ENCODE assay signal across 15 cellular contexts in the genomic region with DNA sequence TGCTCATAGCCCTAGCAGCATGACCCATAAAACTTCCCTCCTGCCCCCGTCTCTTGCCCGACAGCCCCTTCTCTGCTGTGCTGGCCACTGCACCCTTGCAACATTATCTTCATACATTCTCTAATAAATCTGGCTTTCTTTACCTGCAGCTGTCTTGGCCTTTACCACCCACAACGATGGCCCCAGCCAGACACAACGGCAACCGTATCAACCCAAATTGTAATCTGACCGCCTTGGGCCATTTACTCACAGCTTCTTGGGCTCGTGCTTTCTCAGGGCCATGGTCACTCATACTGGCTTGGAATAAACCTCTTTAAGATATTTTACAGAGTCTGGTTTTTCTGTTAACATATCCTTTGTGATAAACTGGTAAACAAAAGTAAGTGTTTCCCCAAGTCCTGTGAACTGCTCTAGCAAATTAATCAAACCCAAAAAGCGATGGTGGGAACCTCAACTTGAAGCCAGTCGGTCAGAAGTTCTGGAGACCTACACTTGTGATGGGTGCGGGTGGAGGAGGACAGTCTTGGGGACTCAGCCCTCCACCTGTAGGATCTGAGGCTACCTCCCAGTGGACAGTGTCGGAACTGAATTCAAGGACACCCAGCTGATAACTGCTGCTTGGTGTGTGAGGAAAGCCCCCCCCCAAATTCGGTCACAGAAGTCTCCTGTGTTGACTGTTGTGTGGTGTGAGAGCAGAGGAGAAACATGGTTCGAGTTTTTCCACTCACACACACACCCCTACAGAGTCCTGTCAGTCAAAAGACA.
A peak's percentile ranks its signal among the peaks of the same experiment; 100 is the strongest.
DNase-seq lines count a peak whose midpoint lies in the region; ATAC-seq and TF ChIP-seq lines count a peak whose summit lies in the region.
"Had no signal": no experiment of that assay in that cellular context is flagged by ENCODE, and none has a peak within 500 bp of the region (broad histone marks: within the 10 kb centered on the region; RNA-seq: fewer than 3 reads in every experiment).

No MANE protein-coding gene starts in this region.

- H3K27me3 ChIP-seq in MM.1S (replicated peaks; ENCODE audit: insufficient read depth, low read length) = no peaks in the 10 kb centered on the region
- no peaks in the 10 kb centered on the region for H3K27me3 ChIP-seq in brain microvascular endothelial cell (replicated peaks)
- no peaks in the 10 kb centered on the region for H3K27me3 ChIP-seq in spleen (replicated peaks in 1 of 7)
- H3K27me3 ChIP-seq: BLaER1 treated with 17β-estradiol and CSF1 and Interleukin-3, amounts not matched to agents 10 nM and 100 nM; ovary; stomach had no signal

- peaks cover 18% of the 10 kb centered on the region for H3K4me1 Mint-ChIP-seq in activated naive CD8-positive, alpha-beta T cell treated with anti-CD3 and anti-CD28 coated beads, Interleukin-2, amount 10 ng/mL, durations not matched to agents 7 days and 5 days
- H3K4me1 Mint-ChIP-seq in activated naive CD8-positive, alpha-beta T cell treated with anti-CD3 and anti-CD28 coated beads for 36 hours = peaks cover 18% of the 10 kb centered on the region
- H3K4me1 Mint-ChIP-seq in stimulated activated naive B cell treated with anti-CD40 and anti-IgM and Interleukin-4, amounts not matched to agents 10 μg/mL and 1 μg/mL and 100 μg/mL, for 72 hours = no peaks in the 10 kb centered on the region

- intact Hi-C loops in spleen (cut with DNase I; ENCODE audit: low total_unique reads) = no loop called here

- no peak for DNase-seq in activated naive CD8-positive, alpha-beta T cell treated with anti-CD3 and anti-CD28 coated beads, Interleukin-2, amount 10 ng/mL, durations not matched to agents 7 days and 5 days
- no peak for DNase-seq in activated naive CD8-positive, alpha-beta T cell treated with anti-CD3 and anti-CD28 coated beads for 36 hours
- DNase-seq in MM.1S = peak; percentile 19
- no peak for DNase-seq in brain microvascular endothelial cell
- DNase-seq in stimulated activated naive B cell treated with anti-CD40 and anti-IgM and Interleukin-4, amounts not matched to agents 10 μg/mL and 1 μg/mL and 100 μg/mL, for 72 hours = no peak
- DNase-seq in ecto neural progenitor cell (ENCODE audit: low spot score) = no peak
- no peak for DNase-seq in spleen
- no peak for DNase-seq in stimulated activated CD4-positive, alpha-beta T cell treated with anti-CD3 and anti-CD28 coated beads, Interleukin-1b, Interleukin-23, amount 100 ng/mL, for 48 hours
- DNase-seq: anterior cingulate cortex, ovary, stomach had no signal

- H3K9me3 ChIP-seq in MM.1S (replicated peaks; ENCODE audit: insufficient read depth, low read length) (no peaks in the 10 kb centered on the region), spleen (no peaks in the 10 kb centered on the region)
- H3K9me3 ChIP-seq: BLaER1 treated with 17β-estradiol and CSF1 and Interleukin-3, amounts not matched to agents 10 nM and 100 nM; ovary; stomach had no signal

- H3K27ac ChIP-seq in MM.1S (ENCODE audit: low read length) = no peak overlapping the region
- H3K27ac ChIP-seq in brain microvascular endothelial cell = no peak overlapping the region
- no peak overlapping the region for H3K27ac ChIP-seq in spleen
- H3K27ac ChIP-seq: BLaER1 treated with 17β-estradiol and CSF1 and Interleukin-3, amounts not matched to agents 10 nM and 100 nM; ovary; stomach had no signal

- peak; percentile 10 for ATAC-seq in activated naive CD8-positive, alpha-beta T cell treated with anti-CD3 and anti-CD28 coated beads, Interleukin-2, amount 10 ng/mL, durations not matched to agents 7 days and 5 days (ENCODE audit: low read depth)
- peak; percentile 13 to 55 for ATAC-seq in stimulated activated naive B cell treated with anti-CD40 and anti-IgM and Interleukin-4, amounts not matched to agents 10 μg/mL and 1 μg/mL and 100 μg/mL, for 72 hours (replicated peaks)

- POLR2A ChIA-PET in activated naive CD8-positive, alpha-beta T cell treated with anti-CD3 and anti-CD28 coated beads, Interleukin-2, amount 10 ng/mL, durations not matched to agents 7 days and 5 days (lab: Charles Lee) = interaction anchor here (1.0 to 1.2 kb wide), 5 partner anchors 8 to 189 kb away, joined by 3 to 13 read pairs (median 5); a partner anchor contains a TSS

- H3K9me3 Mint-ChIP-seq in activated naive CD8-positive, alpha-beta T cell treated with anti-CD3 and anti-CD28 coated beads, Interleukin-2, amount 10 ng/mL, durations not matched to agents 7 days and 5 days = no peaks in the 10 kb centered on the region
- H3K9me3 Mint-ChIP-seq in activated naive CD8-positive, alpha-beta T cell treated with anti-CD3 and anti-CD28 coated beads for 36 hours = no peaks in the 10 kb centered on the region
- H3K9me3 Mint-ChIP-seq in stimulated activated naive B cell treated with anti-CD40 and anti-IgM and Interleukin-4, amounts not matched to agents 10 μg/mL and 1 μg/mL and 100 μg/mL, for 72 hours = no peaks in the 10 kb centered on the region
- H3K9me3 Mint-ChIP-seq: activated CD4-positive, alpha-beta memory T cell treated with anti-CD3 and anti-CD28 coated beads, Interleukin-2, amount 10 ng/mL, durations not matched to agents 7 days and 5 days had no signal

- WGBS in spleen, 5 donors = 85 to 93% (median 89%) methylated on average over 13 of the region's 13 CpGs

- H3K9ac ChIP-seq in MM.1S (ENCODE audit: low read length) = no peak overlapping the region

- H3K4me2 ChIP-seq in MM.1S (ENCODE audit: low read depth, low read length) = no peak overlapping the region
- H3K4me2 ChIP-seq: BLaER1 treated with 17β-estradiol and CSF1 and Interleukin-3, amounts not matched to agents 10 nM and 100 nM; smooth muscle cell had no signal

- peaks cover 3% of the 10 kb centered on the region for H3K27me3 Mint-ChIP-seq in activated naive CD8-positive, alpha-beta T cell treated with anti-CD3 and anti-CD28 coated beads, Interleukin-2, amount 10 ng/mL, durations not matched to agents 7 days and 5 days
- no peaks in the 10 kb centered on the region for H3K27me3 Mint-ChIP-seq in activated naive CD8-positive, alpha-beta T cell treated with anti-CD3 and anti-CD28 coated beads for 36 hours
- no peaks in the 10 kb centered on the region for H3K27me3 Mint-ChIP-seq in stimulated activated naive B cell treated with anti-CD40 and anti-IgM and Interleukin-4, amounts not matched to agents 10 μg/mL and 1 μg/mL and 100 μg/mL, for 72 hours
- H3K27me3 Mint-ChIP-seq: activated CD4-positive, alpha-beta memory T cell treated with anti-CD3 and anti-CD28 coated beads, Interleukin-2, amount 10 ng/mL, durations not matched to agents 7 days and 5 days; activated T-helper 17 cell treated with anti-CD3 and anti-CD28 coated beads, Interleukin-2, amount 50 U/mL, for 72 hours had no signal

- H3K79me2 ChIP-seq in MM.1S (ENCODE audit: low read length) = no peaks in the 10 kb centered on the region

- no peaks in the 10 kb centered on the region for H3F3A ChIP-seq in MM.1S (ENCODE audit: insufficient read depth, low read length)

- TF ChIP-seq CTCF in MM.1S (IDR thresholded peaks at IDR 0.05; ENCODE audit: low read length) (peak; percentile 29; the same call in 1 of the 2 replicates), brain microvascular endothelial cell (IDR thresholded peaks at IDR 0.05; ENCODE audit: low read depth, low read length, missing control alignments) (peak; percentile 40), spleen (IDR thresholded peaks at IDR 0.05 in 8 of 11, conservative IDR thresholded peaks at IDR 0.05 in 3 of 11) (no peak)

- no peak overlapping the region for H3K27ac Mint-ChIP-seq in activated naive CD8-positive, alpha-beta T cell treated with anti-CD3 and anti-CD28 coated beads, Interleukin-2, amount 10 ng/mL, durations not matched to agents 7 days and 5 days
- H3K27ac Mint-ChIP-seq in activated naive CD8-positive, alpha-beta T cell treated with anti-CD3 and anti-CD28 coated beads for 36 hours = no peak overlapping the region
- peak overlapping the region; percentile 0 for H3K27ac Mint-ChIP-seq in stimulated activated naive B cell treated with anti-CD40 and anti-IgM and Interleukin-4, amounts not matched to agents 10 μg/mL and 1 μg/mL and 100 μg/mL, for 72 hours
- H3K27ac Mint-ChIP-seq: activated T-helper 17 cell treated with anti-CD3 and anti-CD28 coated beads, Interleukin-2, amount 50 U/mL, for 72 hours had no signal

- in situ Hi-C loops in brain microvascular endothelial cell (cut with HindIII; ENCODE audit: low pct_ligation_motif_present, low sequenced_read_pairs) = no loop called here

- H2AFZ ChIP-seq in MM.1S (ENCODE audit: low read length) = no peak overlapping the region

- H4K20me1 ChIP-seq in MM.1S (ENCODE audit: insufficient read depth, low read length) = no peaks in the 10 kb centered on the region
- H4K20me1 ChIP-seq: BLaER1 treated with 17β-estradiol and CSF1 and Interleukin-3, amounts not matched to agents 10 nM and 100 nM had no signal

- TF ChIP-seq POLR2A in spleen (IDR thresholded peaks at IDR 0.05) = no peak

- H3K36me3 ChIP-seq in MM.1S (replicated peaks; ENCODE audit: insufficient read depth, low read length) (no peaks in the 10 kb centered on the region), brain microvascular endothelial cell (replicated peaks) (no peaks in the 10 kb centered on the region), spleen (no peaks in the 10 kb centered on the region)
- H3K36me3 ChIP-seq: ovary had no signal

- no peak overlapping the region for H3K4me3 ChIP-seq in MM.1S (ENCODE audit: low read length)
- no peak overlapping the region for H3K4me3 ChIP-seq in brain microvascular endothelial cell (ENCODE audit: low read depth, low read length)
- H3K4me3 ChIP-seq in spleen = no peak overlapping the region
- H3K4me3 ChIP-seq: BLaER1 treated with 17β-estradiol and CSF1 and Interleukin-3, amounts not matched to agents 10 nM and 100 nM; ovary; smooth muscle cell; stomach had no signal

- H3K9me2 ChIP-seq in MM.1S (replicated peaks; ENCODE audit: insufficient read depth, low read length) = no peaks in the 10 kb centered on the region

- H3K4me1 ChIP-seq in MM.1S (ENCODE audit: low read length) (no peaks in the 10 kb centered on the region), spleen (peaks cover 0 to 9% (median 8%) of the 10 kb centered on the region in 6 donors)

- H3K4me3 Mint-ChIP-seq in activated naive CD8-positive, alpha-beta T cell treated with anti-CD3 and anti-CD28 coated beads, Interleukin-2, amount 10 ng/mL, durations not matched to agents 7 days and 5 days = no peak overlapping the region
- no peak overlapping the region for H3K4me3 Mint-ChIP-seq in activated naive CD8-positive, alpha-beta T cell treated with anti-CD3 and anti-CD28 coated beads for 36 hours
- H3K4me3 Mint-ChIP-seq in stimulated activated naive B cell treated with anti-CD40 and anti-IgM and Interleukin-4, amounts not matched to agents 10 μg/mL and 1 μg/mL and 100 μg/mL, for 72 hours = no peak overlapping the region
- H3K4me3 Mint-ChIP-seq: activated CD4-positive, alpha-beta memory T cell treated with anti-CD3 and anti-CD28 coated beads, Interleukin-2, amount 10 ng/mL, durations not matched to agents 7 days and 5 days; activated T-helper 17 cell treated with anti-CD3 and anti-CD28 coated beads, Interleukin-2, amount 50 U/mL, for 72 hours had no signal

- no peaks in the 10 kb centered on the region for H3K36me3 Mint-ChIP-seq in activated naive CD8-positive, alpha-beta T cell treated with anti-CD3 and anti-CD28 coated beads, Interleukin-2, amount 10 ng/mL, durations not matched to agents 7 days and 5 days
- peaks cover 3% of the 10 kb centered on the region for H3K36me3 Mint-ChIP-seq in activated naive CD8-positive, alpha-beta T cell treated with anti-CD3 and anti-CD28 coated beads for 36 hours
- no peaks in the 10 kb centered on the region for H3K36me3 Mint-ChIP-seq in stimulated activated naive B cell treated with anti-CD40 and anti-IgM and Interleukin-4, amounts not matched to agents 10 μg/mL and 1 μg/mL and 100 μg/mL, for 72 hours

Comparison
In these comparisons a context has a peak if more than half of its experiments do, and no peak if none do; other contexts are left out.
1. CTCF ChIP-seq: peak in MM.1S (single experiment) and brain microvascular endothelial cell (single experiment); none in spleen (0 of 11).